ENCODE assay signal across 7 cellular contexts in the genomic region with DNA sequence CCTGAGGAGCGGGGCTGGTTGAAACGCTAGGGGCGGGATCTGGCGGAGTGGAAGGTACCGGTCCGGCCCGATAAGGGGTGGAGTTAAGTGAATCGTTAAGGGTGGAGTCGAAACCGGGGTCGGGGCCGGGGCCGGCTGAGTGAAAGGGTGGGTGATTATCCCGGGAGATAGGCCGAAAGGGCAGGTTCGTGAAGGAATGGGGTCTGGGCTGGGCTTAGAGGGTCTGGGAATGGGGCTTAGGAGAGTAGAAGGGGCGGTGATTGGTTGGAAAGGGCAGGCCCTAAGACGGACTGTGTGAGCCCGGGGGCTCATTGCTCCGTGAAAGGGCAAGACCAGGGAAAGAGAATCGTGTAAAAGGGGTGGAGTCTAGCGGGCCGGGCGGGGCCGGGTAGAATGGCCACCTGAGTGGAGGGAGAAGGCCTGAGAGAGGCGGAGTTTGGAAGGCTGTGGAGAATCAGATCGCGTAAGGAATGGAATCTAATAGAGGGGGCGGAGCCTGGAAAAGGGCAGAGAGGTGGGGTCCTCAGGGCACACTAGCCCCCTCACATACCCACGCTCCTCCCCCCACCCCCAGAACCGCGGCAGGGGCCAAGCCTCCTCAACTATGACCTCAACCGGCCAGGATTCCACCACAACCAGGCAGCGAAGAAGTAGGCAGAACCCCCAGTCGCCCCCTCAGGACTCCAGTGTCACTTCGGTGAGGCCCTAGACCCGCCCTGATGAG. TPM values are rescaled to one million over a fixed set of nuclear protein-coding genes. Genes with fewer than 3 reads are reported as not detected.
A peak's percentile ranks its signal among the peaks of the same experiment; 100 is the strongest.
DNase-seq lines count a peak whose midpoint lies in the region; ATAC-seq and TF ChIP-seq lines count a peak whose summit lies in the region.

No MANE protein-coding gene starts in this region.

- ATAC-seq in HG02610 (IDR thresholded peaks at IDR 0.05; ENCODE audit: unreplicated experiment) (peak; percentile 41), SK-N-SH treated with all-trans-retinoic acid at 6 μM for 48 hours (peak; percentile 81), right cardiac atrium (peak; percentile 72 to 80)

- in situ Hi-C loops in GM13977 (cut with MboI; ENCODE audit: low pct_unique_long_range_greater_than_20kb, low sequenced_read_pairs, unreplicated experiment) = no loop called here

- H3K9me3 ChIP-seq in right cardiac atrium (ENCODE audit: control insufficient read depth, low read length) = no peaks in the 10 kb centered on the region

- TF ChIP-seq CTCF in GM13977 (IDR thresholded peaks at IDR 0.05; ENCODE audit: extremely low read depth, insufficient read depth, missing control alignments) (no peak), NB4 (IDR thresholded peaks at IDR 0.05; ENCODE audit: low read depth, low read length) (no peak)

- H3K4me1 ChIP-seq in right cardiac atrium (ENCODE audit: control insufficient read depth, insufficient read depth, low read length) = no peaks in the 10 kb centered on the region

- 2% methylated on average over 37 of the region's 37 CpGs for WGBS in right cardiac atrium

- DNase-seq in GM13977 (ENCODE audit: low spot score) (peak; percentile 74), NB4 (ENCODE audit: low read depth) (peak; percentile 86), amygdala (lab: John Stamatoyannopoulos, UW) (peak in 30 of 56 donors; percentile 7 to 65 (median 42)), right cardiac atrium (peak; percentile 87 to 95 (median 90)), renal cortical epithelial cell (ENCODE audit: low read depth) (peak; percentile 75)

- H3K4me3 ChIP-seq in NB4 (ENCODE audit: low read depth, low read length) (peak overlapping the region; percentile 72), right cardiac atrium (ENCODE audit: low read length) (peak overlapping the region; percentile 65)

- H3K27ac ChIP-seq in right cardiac atrium (ENCODE audit: low read length) = peak overlapping the region; percentile 92

- no peaks in the 10 kb centered on the region for H3K27me3 ChIP-seq in right cardiac atrium (ENCODE audit: control insufficient read depth, insufficient read depth)

- intact Hi-C loops in right cardiac atrium (cut with DNase I) = no loop called here

- no peak for TF ChIP-seq POLR2A in NB4 (IDR thresholded peaks at IDR 0.05; ENCODE audit: extremely low read depth, insufficient read length)

TF ChIP-seq in SK-N-SH treated with all-trans-retinoic acid at 6 μM for 48 hours, 23 proteins besides CTCF, POLR2A, EP300 and RAD21:
- TF ChIP-seq, protein P1, sequence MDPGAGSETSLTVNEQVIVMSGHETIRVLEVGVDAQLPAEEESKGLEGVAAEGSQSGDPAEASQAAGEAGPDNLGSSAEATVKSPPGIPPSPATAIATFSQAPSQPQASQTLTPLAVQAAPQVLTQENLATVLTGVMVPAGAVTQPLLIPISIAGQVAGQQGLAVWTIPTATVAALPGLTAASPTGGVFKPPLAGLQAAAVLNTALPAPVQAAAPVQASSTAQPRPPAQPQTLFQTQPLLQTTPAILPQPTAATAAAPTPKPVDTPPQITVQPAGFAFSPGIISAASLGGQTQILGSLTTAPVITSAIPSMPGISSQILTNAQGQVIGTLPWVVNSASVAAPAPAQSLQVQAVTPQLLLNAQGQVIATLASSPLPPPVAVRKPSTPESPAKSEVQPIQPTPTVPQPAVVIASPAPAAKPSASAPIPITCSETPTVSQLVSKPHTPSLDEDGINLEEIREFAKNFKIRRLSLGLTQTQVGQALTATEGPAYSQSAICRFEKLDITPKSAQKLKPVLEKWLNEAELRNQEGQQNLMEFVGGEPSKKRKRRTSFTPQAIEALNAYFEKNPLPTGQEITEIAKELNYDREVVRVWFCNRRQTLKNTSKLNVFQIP (CRISPR knock-in tag; IDR thresholded peaks at IDR 0.05; ENCODE audit: borderline replicate concordance, low read depth) = no peak
- TF ChIP-seq GLIS3 (CRISPR knock-in tag; IDR thresholded peaks at IDR 0.05) (no peak), ZNF70 (CRISPR knock-in tag; IDR thresholded peaks at IDR 0.05) (no peak), ISL1 (CRISPR knock-in tag; IDR thresholded peaks at IDR 0.05) (no peak), ZFP30 (CRISPR knock-in tag; IDR thresholded peaks at IDR 0.05) (no peak), ZNF565 (CRISPR knock-in tag; conservative IDR thresholded peaks at IDR 0.05; ENCODE audit: low read depth) (no peak)

RNA-seq across cellular contexts. Expression of gene HDAC6, which starts 0.4 kb away (rescaled TPM):
- total RNA-seq in right cardiac atrium (10 to 100 TPM; 42.6 to 56.7 (median 50.5) TPM), renal cortical epithelial cell (36.3 and 54.4 TPM in 2 replicates)
- 41.5 TPM for polyA plus RNA-seq in right cardiac atrium

RNA-seq across cellular contexts. Expression of gene GATA1, which starts 15.9 kb away (rescaled TPM):
- total RNA-seq in right cardiac atrium = not detected
- polyA plus RNA-seq in right cardiac atrium = not detected
- total RNA-seq in renal cortical epithelial cell = not detected in 2 replicates

RNA-seq across cellular contexts. Expression of gene ERAS, which starts 24.1 kb away (rescaled TPM):
- total RNA-seq in right cardiac atrium (not detected), renal cortical epithelial cell (0.20 TPM in 1 of 2 replicates, not detected in the other)
- polyA plus RNA-seq in right cardiac atrium = not detected

RNA-seq across cellular contexts. Expression of gene PCSK1N, which starts 33.2 kb away (rescaled TPM):
- total RNA-seq in right cardiac atrium (1 to 10 TPM; 1.6 to 8.3 (median 4.9) TPM), renal cortical epithelial cell (2.6 and 3.6 TPM in 2 replicates)
- polyA plus RNA-seq in right cardiac atrium = 9.6 TPM

RNA-seq across cellular contexts. Expression of gene GLOD5, which starts 40.7 kb away (rescaled TPM):
- total RNA-seq in right cardiac atrium (not detected), renal cortical epithelial cell (not detected in 2 replicates)
- polyA plus RNA-seq in right cardiac atrium = not detected

Comparison
In these comparisons a context has a peak if more than half of its experiments do, and no peak if none do; other contexts are left out.
1. Peak in every context shown above with its lines: DNase-seq, ATAC-seq, H3K4me3 ChIP-seq and H3K27ac ChIP-seq.